Comparison of ENCODE assay signal across 11 cellular contexts in the genomic region with DNA sequence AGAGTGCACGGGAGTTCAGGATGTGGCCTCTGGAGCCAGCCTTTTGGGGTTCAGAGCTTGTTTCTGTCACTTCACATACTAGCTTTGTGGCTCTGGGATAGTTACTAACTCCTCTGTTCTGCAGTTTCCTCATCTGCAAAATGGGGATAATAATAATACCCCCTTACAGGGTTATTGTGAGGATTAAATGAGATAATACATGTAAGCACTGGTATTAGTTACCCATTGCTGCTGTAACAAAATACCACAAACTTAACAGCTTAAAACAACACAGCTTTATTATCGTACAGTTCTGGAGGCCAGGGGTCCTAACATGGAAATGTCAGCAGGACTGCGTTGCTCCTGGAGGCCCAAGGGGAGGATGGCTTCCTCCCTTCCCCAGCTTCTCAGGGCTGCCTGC. TPM values are rescaled to one million over a fixed set of nuclear protein-coding genes. Genes with fewer than 3 reads are reported as not detected.
DNase-seq lines count a peak whose midpoint lies in the region; ATAC-seq and TF ChIP-seq lines count a peak whose summit lies in the region.
"Had no signal": no experiment of that assay in that cellular context is flagged by ENCODE, and none has a peak within 500 bp of the region (broad histone marks: within the 10 kb centered on the region; RNA-seq: fewer than 3 reads in every experiment).

No MANE protein-coding gene starts in this region.

- H3K4me3 Mint-ChIP-seq in CD8-positive, alpha-beta memory T cell = peak overlapping the region in 5 of 7 donors; percentile 29 to 88 (median 66)
- H3K4me3 Mint-ChIP-seq in stimulated activated effector memory CD8-positive, alpha-beta T cell treated with anti-CD3 and anti-CD28 coated beads, Interleukin-12 subunit alpha, Interleukin-12 subunit beta, amount 100 ng/mL, for 72 hours = peak overlapping the region; percentile 49

- no peak overlapping the region for H3K27ac ChIP-seq in CD8-positive, alpha-beta memory T cell (ENCODE audit: low read depth, low read length)
- H3K27ac ChIP-seq in VCaP = peak overlapping the region; percentile 74
- H3K27ac ChIP-seq in coronary artery = peak overlapping the region; percentile 86 to 87
- H3K27ac ChIP-seq: PC-9 had no signal

- H3K36me3 Mint-ChIP-seq in CD8-positive, alpha-beta memory T cell = peaks cover 47 to 91% (median 52%) of the 10 kb centered on the region in 3 donors
- H3K36me3 Mint-ChIP-seq in stimulated activated effector memory CD8-positive, alpha-beta T cell treated with anti-CD3 and anti-CD28 coated beads, Interleukin-12 subunit alpha, Interleukin-12 subunit beta, amount 100 ng/mL, for 72 hours = peaks cover 100% of the 10 kb centered on the region

- intact Hi-C loops in mucosa of descending colon (cut with DNase I, micrococcal nuclease) = no loop called here

- POLR2A ChIA-PET in CD8-positive, alpha-beta memory T cell (lab: Charles Lee) = interaction anchor here (1.6 to 2.9 kb wide), 7 partner anchors 9 to 27 kb away, joined by 5 to 30 read pairs (median 11); a partner anchor contains a TSS

- no peaks in the 10 kb centered on the region for H3K9me3 ChIP-seq in CD8-positive, alpha-beta memory T cell (ENCODE audit: low read length)
- no peaks in the 10 kb centered on the region for H3K9me3 ChIP-seq in mucosa of descending colon

- no peak overlapping the region for H3K4me3 ChIP-seq in CD8-positive, alpha-beta memory T cell (ENCODE audit: low read length)
- H3K4me3 ChIP-seq in coronary artery (no peak overlapping the region), mucosa of descending colon (no peak overlapping the region)
- H3K4me3 ChIP-seq: PC-9 had no signal

- no peaks in the 10 kb centered on the region for H3K27me3 ChIP-seq in CD8-positive, alpha-beta memory T cell (ENCODE audit: insufficient read depth, low read length, poor library complexity, severe bottlenecking)

- TF ChIP-seq CTCF in VCaP (conservative IDR thresholded peaks at IDR 0.05) (no peak), coronary artery (IDR thresholded peaks at IDR 0.05) (no peak), mucosa of descending colon (IDR thresholded peaks at IDR 0.05) (no peak)

- no peak for ATAC-seq in stimulated activated effector memory CD8-positive, alpha-beta T cell treated with anti-CD3 and anti-CD28 coated beads, Interleukin-12 subunit alpha, Interleukin-12 subunit beta, amount 100 ng/mL, for 72 hours
- no peak for ATAC-seq in mucosa of descending colon
- no peak for ATAC-seq in GM18505 (IDR thresholded peaks at IDR 0.05; ENCODE audit: unreplicated experiment)

- H3K9me3 Mint-ChIP-seq in CD8-positive, alpha-beta memory T cell = no peaks in the 10 kb centered on the region
- no peaks in the 10 kb centered on the region for H3K9me3 Mint-ChIP-seq in stimulated activated effector memory CD8-positive, alpha-beta T cell treated with anti-CD3 and anti-CD28 coated beads, Interleukin-12 subunit alpha, Interleukin-12 subunit beta, amount 100 ng/mL, for 72 hours

- H3K4me1 ChIP-seq in CD8-positive, alpha-beta memory T cell (ENCODE audit: insufficient read depth, low read length) = peaks cover 88% of the 10 kb centered on the region
- no peaks in the 10 kb centered on the region for H3K4me1 ChIP-seq in mucosa of descending colon (ENCODE audit: low read depth)

- peak overlapping the region in 7 of 8 donors; percentile 77 to 99 (median 91) for H3K27ac Mint-ChIP-seq in CD8-positive, alpha-beta memory T cell
- H3K27ac Mint-ChIP-seq in stimulated activated effector memory CD8-positive, alpha-beta T cell treated with anti-CD3 and anti-CD28 coated beads, Interleukin-12 subunit alpha, Interleukin-12 subunit beta, amount 100 ng/mL, for 72 hours = peak overlapping the region; percentile 85

- no peak for DNase-seq in CD8-positive, alpha-beta memory T cell
- DNase-seq in coronary artery (ENCODE audit: low spot score) = no peak
- no peak for DNase-seq in stimulated activated effector memory CD8-positive, alpha-beta T cell treated with anti-CD3 and anti-CD28 coated beads, Interleukin-12 subunit alpha, Interleukin-12 subunit beta, amount 100 ng/mL, for 72 hours (ENCODE audit: low spot score in 2 of 2)
- no peak for DNase-seq in mucosa of descending colon
- DNase-seq in NCI-H69 (lab: John Stamatoyannopoulos, UW) = no peak
- DNase-seq: NCI-H1105 treated with DMSO at 0.1 percent for 48 hours; PC-9; stimulated activated CD4-positive, alpha-beta T cell treated with anti-CD3 and anti-CD28 coated beads, Interleukin-2, amount 100 ng/mL, for 24 hours; SW 1271 had no signal

- CTCF ChIA-PET in CD8-positive, alpha-beta memory T cell (lab: Charles Lee) = interaction anchor here (1.0 to 6.6 kb wide), 8 partner anchors 8 to 64 kb away, joined by 3 to 46 read pairs (median 14); a partner anchor contains a TSS

- peaks cover 77 to 98% (median 91%) of the 10 kb centered on the region in 3 donors for H3K4me1 Mint-ChIP-seq in CD8-positive, alpha-beta memory T cell
- H3K4me1 Mint-ChIP-seq in stimulated activated effector memory CD8-positive, alpha-beta T cell treated with anti-CD3 and anti-CD28 coated beads, Interleukin-12 subunit alpha, Interleukin-12 subunit beta, amount 100 ng/mL, for 72 hours = peaks cover 90% of the 10 kb centered on the region

- no peaks in the 10 kb centered on the region for H3K27me3 Mint-ChIP-seq in CD8-positive, alpha-beta memory T cell

- peaks cover 52% of the 10 kb centered on the region for H3K36me3 ChIP-seq in CD8-positive, alpha-beta memory T cell (ENCODE audit: insufficient read depth, low read length)
- H3K36me3 ChIP-seq in mucosa of descending colon (ENCODE audit: low read depth) = no peaks in the 10 kb centered on the region

- no peak for TF ChIP-seq POLR2A in GM18505 (IDR thresholded peaks at IDR 0.05; ENCODE audit: borderline replicate concordance, extremely low read depth, insufficient read depth, insufficient read length)

RNA-seq across cellular contexts. Expression of a gene that starts 9.3 kb away (rescaled TPM):
- total RNA-seq in CD8-positive, alpha-beta memory T cell = 100 to 1,000 TPM; 316 to 322 TPM
- polyA plus RNA-seq in CD8-positive, alpha-beta memory T cell = 12.1 TPM
- total RNA-seq in mucosa of descending colon = 1 to 10 TPM; 2.9 to 5.5 (median 3.8) TPM

RNA-seq across cellular contexts. Expression of a gene that starts 40.3 kb away (rescaled TPM):
- total RNA-seq in CD8-positive, alpha-beta memory T cell = 100 to 1,000 TPM; 206 to 214 TPM
- polyA plus RNA-seq in CD8-positive, alpha-beta memory T cell = 8.3 TPM
- total RNA-seq in mucosa of descending colon = 10 to 100 TPM in 2 of 3 donors, 1 to 10 TPM in 1; 9.8 to 33.6 (median 26.6) TPM

Comparison
In these comparisons a context has a peak if more than half of its experiments do, and no peak if none do; other contexts are left out.
1. RNA of a gene that starts 9.3 kb away (total RNA-seq): 316 to 322 TPM in CD8-positive, alpha-beta memory T cell; 2.9 to 5.5 TPM in mucosa of descending colon; every median in the first group is over 10 times any median in the second.
2. RNA of a gene that starts 40.3 kb away (total RNA-seq): 206 to 214 TPM in CD8-positive, alpha-beta memory T cell; 9.8 to 33.6 TPM in mucosa of descending colon; every median in the first group is over 4 times any median in the second.